24 cellular contexts compared by ENCODE assay signal in the genomic region with DNA sequence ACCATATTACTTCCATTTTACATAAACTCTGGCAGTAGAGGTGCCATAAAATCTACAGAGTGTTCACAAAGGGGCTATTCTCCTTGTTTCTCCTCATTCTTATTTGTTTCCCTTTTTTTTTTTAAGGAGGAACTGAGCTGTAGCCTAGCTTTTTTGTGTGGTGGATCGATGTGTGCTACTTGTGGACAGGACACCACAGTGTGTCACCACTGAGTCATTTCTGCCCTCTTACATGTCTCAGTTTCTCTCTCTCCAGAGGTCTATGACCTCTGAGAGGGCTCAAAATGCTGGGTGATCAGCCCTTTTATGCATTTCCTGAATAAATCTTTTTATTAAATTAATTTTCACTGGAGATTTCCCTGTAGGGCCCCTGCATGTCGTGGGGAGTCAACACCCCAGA.
"Had no signal": no experiment of that assay in that cellular context is flagged by ENCODE, and none has a peak within 500 bp of the region (broad histone marks: within the 10 kb centered on the region; RNA-seq: fewer than 3 reads in every experiment).

No MANE protein-coding gene starts in this region.

- H3K4me3 ChIP-seq: dorsolateral prefrontal cortex, gastrocnemius medialis, heart right ventricle, psoas muscle, spleen, stomach, thoracic aorta, transverse colon had no signal

- H3K4me3 Mint-ChIP-seq: naive B cell, nephron progenitor cell had no signal

- H3K4me1 ChIP-seq: gastrocnemius medialis, heart right ventricle, parathyroid adenoma, psoas muscle, stomach, transverse colon had no signal

- H3K36me3 ChIP-seq: gastrocnemius medialis, heart right ventricle, spleen, stomach, thoracic aorta, transverse colon had no signal

- H3K4me1 Mint-ChIP-seq: naive B cell, nephron progenitor cell had no signal

- H3K27ac ChIP-seq: dorsolateral prefrontal cortex, gastrocnemius medialis, heart right ventricle, parathyroid adenoma, psoas muscle, stomach, thoracic aorta, transverse colon had no signal

- H3K36me3 Mint-ChIP-seq: naive B cell had no signal

- DNase-seq: cortex of kidney; dorsolateral prefrontal cortex; effector CD8-positive, alpha-beta T cell; gastrocnemius medialis; heart right ventricle; hypothalamus; kidney glomerular epithelial cell; mesendoderm; naive B cell; nephron progenitor cell; psoas muscle; retina; spleen; stimulated activated CD4-positive, alpha-beta T cell treated with anti-CD3 and anti-CD28 coated beads, Interleukin-15, amount 100 ng/mL, for 24 hours; stimulated activated CD4-positive, alpha-beta T cell treated with anti-CD3 and anti-CD28 coated beads, Interleukin-1b, Interleukin-23, amount 100 ng/mL, for 48 hours; stimulated activated CD4-positive, alpha-beta T cell treated with anti-CD3 and anti-CD28 coated beads, Interleukin-4, amount 100 ng/mL, for 24 hours; stimulated activated naive CD4-positive, alpha-beta T cell; stomach; substantia nigra; transverse colon had no signal

- H3K27ac Mint-ChIP-seq: naive B cell, nephron progenitor cell had no signal

- H3K27me3 ChIP-seq: gastrocnemius medialis, heart right ventricle, transverse colon had no signal

- H3K9me3 ChIP-seq: gastrocnemius medialis, psoas muscle, thoracic aorta had no signal

- ATAC-seq: esophagus mucosa, gastrocnemius medialis, heart right ventricle, psoas muscle, sciatic nerve had no signal
